Comparison of ENCODE assay signal across 36 cellular contexts in the genomic region with DNA sequence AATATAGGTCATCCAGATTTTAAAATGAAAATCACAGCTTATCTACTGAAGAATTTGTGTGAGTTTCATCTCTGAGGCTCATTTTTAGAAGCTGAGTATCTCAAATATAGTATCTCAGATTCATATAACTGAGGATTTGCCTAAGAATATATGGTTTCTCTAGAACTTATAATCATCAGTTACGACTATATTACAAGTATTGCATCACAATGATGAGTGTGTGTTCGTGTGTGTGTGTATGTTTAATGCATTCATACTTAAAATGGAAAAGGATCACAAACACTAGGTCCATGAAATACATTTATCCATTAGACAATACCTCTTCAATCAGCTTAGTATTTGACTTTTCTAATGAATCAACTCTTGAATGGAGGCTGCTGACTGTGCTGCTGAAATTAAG.
"Had no signal": no experiment of that assay in that cellular context is flagged by ENCODE, and none has a peak within 500 bp of the region (broad histone marks: within the 10 kb centered on the region; RNA-seq: fewer than 3 reads in every experiment).

No MANE protein-coding gene starts in this region.

- H3K27me3 ChIP-seq: cardiac muscle cell, MG63 had no signal

- H3K4me3 Mint-ChIP-seq: activated B cell treated with CpG ODN at 0.5 μM for 24 hours; activated CD4-positive, alpha-beta memory T cell treated with anti-CD3 and anti-CD28 coated beads, Interleukin-2, amount 10 ng/mL, durations not matched to agents 7 days and 5 days; activated CD8-positive, alpha-beta memory T cell treated with anti-CD3 and anti-CD28 coated beads, Interleukin-2, amount 10 ng/mL, durations not matched to agents 7 days and 5 days; activated naive CD8-positive, alpha-beta T cell treated with anti-CD3 and anti-CD28 coated beads for 36 hours; activated T-helper 17 cell treated with anti-CD3 and anti-CD28 coated beads, Interleukin-2, amount 50 U/mL, for 72 hours; T-cell had no signal

- DNase-seq: activated B cell treated with CpG ODN at 0.5 μM for 24 hours; activated CD4-positive, alpha-beta memory T cell treated with anti-CD3 and anti-CD28 coated beads, Interleukin-2, amount 10 ng/mL, durations not matched to agents 7 days and 5 days; activated CD4-positive, alpha-beta T cell treated with anti-CD3 and anti-CD28 coated beads for 48 hours; activated CD4-positive, CD25-positive, alpha-beta regulatory T cell treated with anti-CD3 and anti-CD28 coated beads, Interleukin-2, amount 50 U/mL, for 72 hours; activated CD8-positive, alpha-beta memory T cell treated with anti-CD3 and anti-CD28 coated beads for 24 hours; activated CD8-positive, alpha-beta memory T cell treated with anti-CD3 and anti-CD28 coated beads, Interleukin-2, amount 10 ng/mL, durations not matched to agents 7 days and 5 days; activated CD8-positive, alpha-beta memory T cell treated with anti-CD3 and anti-CD28 coated beads, Interleukin-2, amount 50 U/mL, for 48 hours; activated effector memory CD4-positive, alpha-beta T cell treated with anti-CD3 and anti-CD28 coated beads, Interleukin-2, amount 50 U/mL, for 16 hours; activated naive CD4-positive, alpha-beta T cell; activated naive CD4-positive, alpha-beta T cell treated with anti-CD3 and anti-CD28 coated beads, Interleukin-2, amount 50 U/mL, for 16 hours; activated naive CD8-positive, alpha-beta T cell treated with anti-CD3 and anti-CD28 coated beads for 36 hours; activated T-cell treated with anti-CD3 and anti-CD28 coated beads, Interleukin-2, amount 50 U/mL, for 48 hours; amniotic stem cell; aorta; Kasumi-1; KG1; MG63; NCI-H1048; NCI-H1436 treated with DMSO at 0.1 percent for 48 hours; NCI-H1694 treated with DMSO at 0.1 percent for 48 hours; NCI-H2029; NCI-H345; NCI-H510A; NCI-H526; NCI-H748 treated with DMSO at 0.1 percent for 48 hours; NK-92 treated with Interleukin-12 subunit alpha and Interleukin-12 subunit beta, amount 100 ng/mL, for 24 hours; PC-9; SIG-M5; T-cell; T-helper 2 cell; T-helper 9 cell had no signal

- H3K27ac ChIP-seq: cardiac muscle cell, PC-9, RWPE1, VCaP had no signal

- H3K4me3 ChIP-seq: cardiac muscle cell, MG63, PC-9 had no signal

- H3K9me3 Mint-ChIP-seq: activated B cell treated with CpG ODN at 0.5 μM for 24 hours; activated CD4-positive, alpha-beta memory T cell treated with anti-CD3 and anti-CD28 coated beads, Interleukin-2, amount 10 ng/mL, durations not matched to agents 7 days and 5 days; activated naive CD8-positive, alpha-beta T cell treated with anti-CD3 and anti-CD28 coated beads for 36 hours; activated T-helper 17 cell treated with anti-CD3 and anti-CD28 coated beads, Interleukin-2, amount 50 U/mL, for 72 hours; T-cell had no signal

- FAIRE-seq: RCC 7860 had no signal

- H3K4me2 ChIP-seq: PC-9 had no signal

- H3K27me3 Mint-ChIP-seq: activated B cell treated with CpG ODN at 0.5 μM for 24 hours; activated CD4-positive, alpha-beta memory T cell treated with anti-CD3 and anti-CD28 coated beads, Interleukin-2, amount 10 ng/mL, durations not matched to agents 7 days and 5 days; activated CD8-positive, alpha-beta memory T cell treated with anti-CD3 and anti-CD28 coated beads, Interleukin-2, amount 10 ng/mL, durations not matched to agents 7 days and 5 days; activated naive CD8-positive, alpha-beta T cell treated with anti-CD3 and anti-CD28 coated beads for 36 hours; activated T-helper 17 cell treated with anti-CD3 and anti-CD28 coated beads, Interleukin-2, amount 50 U/mL, for 72 hours; T-cell had no signal

- H3K9me3 ChIP-seq: MG63 had no signal

- H3K4me1 Mint-ChIP-seq: activated B cell treated with CpG ODN at 0.5 μM for 24 hours; activated CD4-positive, alpha-beta memory T cell treated with anti-CD3 and anti-CD28 coated beads, Interleukin-2, amount 10 ng/mL, durations not matched to agents 7 days and 5 days; activated CD8-positive, alpha-beta memory T cell treated with anti-CD3 and anti-CD28 coated beads, Interleukin-2, amount 10 ng/mL, durations not matched to agents 7 days and 5 days; activated naive CD8-positive, alpha-beta T cell treated with anti-CD3 and anti-CD28 coated beads for 36 hours; activated T-helper 17 cell treated with anti-CD3 and anti-CD28 coated beads, Interleukin-2, amount 50 U/mL, for 72 hours; T-cell had no signal

- H3K36me3 Mint-ChIP-seq: activated naive CD8-positive, alpha-beta T cell treated with anti-CD3 and anti-CD28 coated beads for 36 hours had no signal

- H2AFZ ChIP-seq: PC-9 had no signal

- H3K27ac Mint-ChIP-seq: activated B cell treated with CpG ODN at 0.5 μM for 24 hours; activated CD4-positive, alpha-beta memory T cell treated with anti-CD3 and anti-CD28 coated beads, Interleukin-2, amount 10 ng/mL, durations not matched to agents 7 days and 5 days; activated CD8-positive, alpha-beta memory T cell treated with anti-CD3 and anti-CD28 coated beads, Interleukin-2, amount 10 ng/mL, durations not matched to agents 7 days and 5 days; activated naive CD8-positive, alpha-beta T cell treated with anti-CD3 and anti-CD28 coated beads for 36 hours; activated T-helper 17 cell treated with anti-CD3 and anti-CD28 coated beads, Interleukin-2, amount 50 U/mL, for 72 hours; T-cell had no signal
